11 cellular contexts compared by ENCODE assay signal in the genomic region with DNA sequence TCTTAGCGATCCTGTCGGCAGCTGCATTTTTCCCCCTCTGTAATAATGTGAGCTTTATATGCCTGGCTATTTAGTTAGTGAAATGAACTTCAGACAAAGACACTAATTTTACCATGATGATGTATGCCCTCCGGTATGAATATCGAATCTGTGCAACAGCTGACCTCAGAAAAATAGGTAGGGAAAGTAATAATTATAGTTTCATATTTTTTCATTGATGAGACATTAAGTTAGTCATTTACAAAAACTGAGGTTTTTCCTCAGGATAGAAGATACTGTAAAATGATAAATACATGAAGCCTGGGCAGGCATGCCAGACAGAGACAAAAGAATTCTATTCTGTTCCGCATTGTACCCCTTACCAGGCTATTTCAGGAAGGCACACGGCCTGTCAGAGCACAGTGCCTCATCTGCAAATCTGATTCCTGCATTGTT.
DNase-seq lines count a peak whose midpoint lies in the region; FAIRE-seq and TF ChIP-seq lines count a peak whose summit lies in the region.
"Had no signal": no experiment of that assay in that cellular context is flagged by ENCODE, and none has a peak within 500 bp of the region (broad histone marks: within the 10 kb centered on the region; RNA-seq: fewer than 3 reads in every experiment).

No MANE protein-coding gene starts in this region.

- TF ChIP-seq POLR2A in H54 (IDR thresholded peaks at IDR 0.05; ENCODE audit: low read depth, low read length) = no peak

- H3K9me3 ChIP-seq in ES-I3 (ENCODE audit: control insufficient read depth, insufficient read depth, low read length) (no peaks in the 10 kb centered on the region), iPS-18a (ENCODE audit: control insufficient read depth, low read depth, low read length) (no peaks in the 10 kb centered on the region), skeletal muscle satellite cell (replicated peaks; ENCODE audit: low read length) (no peaks in the 10 kb centered on the region)

- H3K4me3 ChIP-seq in iPS-18a (ENCODE audit: low read length) = peak overlapping the region; percentile 16
- no peak overlapping the region for H3K4me3 ChIP-seq in skeletal muscle satellite cell (ENCODE audit: low read length)

- FAIRE-seq in H54 (lab: Jason Lieb, UNC) = no peak

- H3K4me2 ChIP-seq in skeletal muscle satellite cell (ENCODE audit: low read length) = peak overlapping the region; percentile 64

- POLR2A ChIA-PET in HEK293T (lab: Yijun Ruan, JAX) = no interaction called here

- peak; percentile 77 for DNase-seq in astrocyte of the hippocampus (ENCODE audit: low read depth, low spot score)
- no peak for DNase-seq in HEK293T (ENCODE audit: extremely low spot score)
- DNase-seq in H54 (ENCODE audit: insufficient read length, low spot score) = no peak
- DNase-seq in NK-92 (lab: John Stamatoyannopoulos, UW; ENCODE audit: unreplicated experiment) = no peak
- DNase-seq in activated gamma-delta T cell treated with Interleukin-2 at 50 U/mL for 16 hours = no peak
- DNase-seq: activated B cell treated with CpG ODN at 0.5 μM for 24 hours; activated naive CD4-positive, alpha-beta T cell; DMS 273 treated with DMSO at 0.1 percent for 48 hours had no signal

- peak overlapping the region; percentile 48; the same call in 1 of the 2 replicates for H3K9ac ChIP-seq in ES-I3 (ENCODE audit: low read depth, low read length)
- peak overlapping the region; percentile 89 for H3K9ac ChIP-seq in iPS-18a (ENCODE audit: low read length)
- H3K9ac ChIP-seq in skeletal muscle satellite cell (ENCODE audit: low read depth, low read length) = peak overlapping the region; percentile 91

- H3K36me3 ChIP-seq in ES-I3 (ENCODE audit: insufficient read depth, low read length) (no peaks in the 10 kb centered on the region), iPS-18a (ENCODE audit: control insufficient read depth, low read depth, low read length) (no peaks in the 10 kb centered on the region), skeletal muscle satellite cell (ENCODE audit: insufficient read depth, low read length) (no peaks in the 10 kb centered on the region)

- H3K4me1 ChIP-seq in ES-I3 (ENCODE audit: insufficient read depth, low read length) (peaks cover 40% of the 10 kb centered on the region), iPS-18a (ENCODE audit: control insufficient read depth, low read depth, low read length) (peaks cover 48% of the 10 kb centered on the region), skeletal muscle satellite cell (ENCODE audit: control insufficient read depth, insufficient read depth, low read length) (peaks cover 33% of the 10 kb centered on the region)

- H3K27ac ChIP-seq in iPS-18a (ENCODE audit: low read length) = peak overlapping the region; percentile 93

- H3K27me3 ChIP-seq in iPS-18a (ENCODE audit: control insufficient read depth, insufficient read depth, low read length) (no peaks in the 10 kb centered on the region), skeletal muscle satellite cell (ENCODE audit: control insufficient read depth, insufficient read depth, low read length) (no peaks in the 10 kb centered on the region)

- CTCF ChIA-PET in HEK293T (lab: Yijun Ruan, JAX) = no interaction called here

TF ChIP-seq in HEK293T, 16 proteins besides CTCF, POLR2A, EP300 and RAD21:
- TF ChIP-seq FOXA1 (IDR thresholded peaks at IDR 0.05) = no peak
- TF ChIP-seq FOXK2 (IDR thresholded peaks at IDR 0.05) = no peak
- no peak for TF ChIP-seq CTBP1 (IDR thresholded peaks at IDR 0.05; ENCODE audit: borderline replicate concordance)
- no peak for TF ChIP-seq TARDBP (IDR thresholded peaks at IDR 0.05)
- no peak for TF ChIP-seq PKNOX1 (IDR thresholded peaks at IDR 0.05)
- no peak for TF ChIP-seq ZNF384 (IDR thresholded peaks at IDR 0.05)
- no peak for TF ChIP-seq SUZ12 (IDR thresholded peaks at IDR 0.05)
- no peak for TF ChIP-seq L3MBTL2 (conservative IDR thresholded peaks at IDR 0.05)
- no peak for TF ChIP-seq BHLHE40 (IDR thresholded peaks at IDR 0.05; ENCODE audit: borderline replicate concordance)
- no peak for TF ChIP-seq ARNT (IDR thresholded peaks at IDR 0.05)
- no peak for TF ChIP-seq HDGF (IDR thresholded peaks at IDR 0.05; ENCODE audit: borderline replicate concordance)
- TF ChIP-seq SP1 (IDR thresholded peaks at IDR 0.05) = no peak
- no peak for TF ChIP-seq NFRKB (IDR thresholded peaks at IDR 0.05)
- TF ChIP-seq FOXM1 (IDR thresholded peaks at IDR 0.05; ENCODE audit: borderline replicate concordance) = no peak
